Comparison of ENCODE assay signal across 12 cellular contexts in genomic region chr1:27968692-27969091, GRCh38.
DNase-seq lines count a peak whose midpoint lies in the region; ATAC-seq and TF ChIP-seq lines count a peak whose summit lies in the region.
"Had no signal": no experiment of that assay in that cellular context is flagged by ENCODE, and none has a peak within 500 bp of the region (broad histone marks: within the 10 kb centered on the region; RNA-seq: fewer than 3 reads in every experiment).

No MANE protein-coding gene starts in this region.

- H3K27ac ChIP-seq in RWPE2 (ENCODE audit: poor library complexity, severe bottlenecking), result no peak overlapping the region
- H3K27ac ChIP-seq: BLaER1 treated with 17β-estradiol and CSF1 and Interleukin-3, amounts not matched to agents 10 nM and 100 nM had no signal

- no peak for TF ChIP-seq CTCF in RWPE2 (IDR thresholded peaks at IDR 0.05; ENCODE audit: poor library complexity, severe bottlenecking)

- peak; percentile 28 for DNase-seq in activated CD8-positive, alpha-beta memory T cell treated with anti-CD3 and anti-CD28 coated beads for 24 hours
- no peak for DNase-seq in activated CD8-positive, alpha-beta memory T cell treated with anti-CD3 and anti-CD28 coated beads, Interleukin-2, amount 50 U/mL, for 48 hours
- no peak for DNase-seq in RWPE2 (ENCODE audit: low spot score)
- peak; percentile 95 for DNase-seq in fibroblast of peridontal ligament (ENCODE audit: extremely low read depth)
- peak; percentile 37 for DNase-seq in stimulated activated CD8-positive, alpha-beta memory T cell treated with anti-CD3 and anti-CD28 coated beads, Interleukin-4, amount 100 ng/mL, for 48 hours
- DNase-seq in DMS79 treated with DMSO at 0.1 percent for 48 hours (lab: John Stamatoyannopoulos, UW), result no peak
- no peak for DNase-seq in globus pallidus (ENCODE audit: low spot score)
- DNase-seq: NCI-H226 had no signal

- ATAC-seq in RWPE2 (ENCODE audit: low read depth) (peak; percentile 54; the same call in 2 of the 3 replicates), GM21717 (IDR thresholded peaks at IDR 0.05; ENCODE audit: unreplicated experiment) (no peak)
- ATAC-seq: WTC11 had no signal

- peaks cover 4% of the 10 kb centered on the region; the same call in 1 of the 2 replicates for H3K36me3 ChIP-seq in RWPE2 (ENCODE audit: low read depth)

- H3K27me3 ChIP-seq in RWPE2 (ENCODE audit: insufficient read depth, poor library complexity, severe bottlenecking), result no peaks in the 10 kb centered on the region
- H3K27me3 ChIP-seq: BLaER1 treated with 17β-estradiol and CSF1 and Interleukin-3, amounts not matched to agents 10 nM and 100 nM had no signal

- no peak overlapping the region for H3K4me3 ChIP-seq in RWPE2 (ENCODE audit: severe bottlenecking)
- H3K4me3 ChIP-seq: BLaER1 treated with 17β-estradiol and CSF1 and Interleukin-3, amounts not matched to agents 10 nM and 100 nM; coronary artery had no signal

- no peaks in the 10 kb centered on the region for H3K4me1 ChIP-seq in RWPE2 (ENCODE audit: insufficient read depth, poor library complexity, severe bottlenecking)

- H3K9me3 ChIP-seq in RWPE2 (ENCODE audit: severe bottlenecking), result no peaks in the 10 kb centered on the region
- H3K9me3 ChIP-seq: BLaER1 treated with 17β-estradiol and CSF1 and Interleukin-3, amounts not matched to agents 10 nM and 100 nM had no signal

Comparison
In these comparisons a context has a peak if more than half of its experiments do, and no peak if none do; other contexts are left out.
1. DNase-seq: peak in activated CD8-positive, alpha-beta memory T cell treated with anti-CD3 and anti-CD28 coated beads for 24 hours (single experiment), fibroblast of peridontal ligament (single experiment) and stimulated activated CD8-positive, alpha-beta memory T cell treated with anti-CD3 and anti-CD28 coated beads, Interleukin-4, amount 100 ng/mL, for 48 hours (single experiment); none in activated CD8-positive, alpha-beta memory T cell treated with anti-CD3 and anti-CD28 coated beads, Interleukin-2, amount 50 U/mL, for 48 hours (single experiment), RWPE2 (single experiment), DMS79 treated with DMSO at 0.1 percent for 48 hours (single experiment) and globus pallidus (single experiment).